In genomic region chr4:74005528-74005927, GRCh38 we compare ENCODE assay signal across 1 cellular context.
TF ChIP-seq lines count a peak whose summit lies in the region.

No MANE protein-coding gene starts in this region.

TF ChIP-seq in H1, 55 proteins besides CTCF, POLR2A, EP300 and RAD21:
- TF ChIP-seq CHD2 (IDR thresholded peaks at IDR 0.05; ENCODE audit: low read length): no peak
- no peak for TF ChIP-seq CREB1 (IDR thresholded peaks at IDR 0.05)
- TF ChIP-seq CHD7 (IDR thresholded peaks at IDR 0.05; ENCODE audit: insufficient replicate concordance, low read length): no peak
- TF ChIP-seq HDAC2 (IDR thresholded peaks at IDR 0.05; ENCODE audit: borderline replicate concordance in 1 of 2, low read depth in 2 of 2, low read length in 2 of 2): no peak
- TF ChIP-seq CHD1 (IDR thresholded peaks at IDR 0.05; ENCODE audit: low read depth, low read length): no peak
